In the genomic region with DNA sequence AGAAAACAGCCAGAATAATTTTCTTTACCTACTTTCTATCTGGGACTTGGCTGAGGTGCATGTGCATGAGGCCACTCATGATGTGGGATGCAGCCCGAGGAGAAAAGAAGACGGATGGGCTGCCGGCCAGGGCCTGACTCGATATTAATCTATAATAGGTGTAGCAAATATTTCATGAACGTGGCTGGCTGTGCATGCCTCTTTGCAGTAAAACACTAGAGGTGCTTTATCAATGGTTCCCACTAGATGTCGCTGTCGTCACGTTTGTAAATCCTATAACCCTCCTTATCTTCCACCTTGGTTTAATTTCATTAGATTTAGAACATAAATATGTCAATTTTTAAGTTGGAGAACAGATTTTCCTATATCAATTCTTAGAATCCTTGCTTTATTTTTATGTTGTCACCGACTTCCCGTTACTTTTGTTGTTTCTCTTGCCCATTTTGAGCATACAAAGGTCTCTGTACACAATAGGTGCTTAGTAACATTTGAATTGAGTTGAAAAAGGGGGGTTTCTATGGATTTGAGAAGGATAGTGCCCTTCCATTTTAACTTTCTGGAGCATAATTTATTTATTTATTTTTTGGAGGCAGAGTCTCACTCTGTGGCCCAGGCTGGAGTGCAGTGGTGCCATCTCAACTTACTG, we compare ENCODE assay signal across 9 cellular contexts. TPM values are rescaled to one million over a fixed set of nuclear protein-coding genes. Genes with fewer than 3 reads are reported as not detected.
A peak's percentile ranks its signal among the peaks of the same experiment; 100 is the strongest.
DNase-seq lines count a peak whose midpoint lies in the region; ATAC-seq and TF ChIP-seq lines count a peak whose summit lies in the region.
"Had no signal": no experiment of that assay in that cellular context is flagged by ENCODE, and none has a peak within 500 bp of the region (broad histone marks: within the 10 kb centered on the region; RNA-seq: fewer than 3 reads in every experiment).

No MANE protein-coding gene starts in this region.

- ATAC-seq in GM18511 (IDR thresholded peaks at IDR 0.05; ENCODE audit: unreplicated experiment) (peak; percentile 90), HG03520 (IDR thresholded peaks at IDR 0.05; ENCODE audit: unreplicated experiment) (peak; percentile 72), omental fat pad (ENCODE audit: low FRiP score) (peak; percentile 66), GM19328 (IDR thresholded peaks at IDR 0.05; ENCODE audit: unreplicated experiment) (no peak)

- TF ChIP-seq CTCF in foreskin fibroblast (IDR thresholded peaks at IDR 0.05; ENCODE audit: low read depth, low read length), result peak; percentile 72
- no peak for TF ChIP-seq CTCF in omental fat pad (IDR thresholded peaks at IDR 0.05)

- DNase-seq in AML-193 (lab: John Stamatoyannopoulos, UW) (peak; percentile 37 to 45), NCI-H748 treated with DMSO at 0.1 percent for 48 hours (lab: John Stamatoyannopoulos, UW) (peak; percentile 85), foreskin fibroblast (peak; percentile 38 to 79), omental fat pad (ENCODE audit: low spot score) (no peak)
- DNase-seq in activated CD8-positive, alpha-beta memory T cell treated with anti-CD3 and anti-CD28 coated beads, Interleukin-2, amount 50 U/mL, for 4 hours, result peak; percentile 33

- no peak overlapping the region for H3K4me3 ChIP-seq in foreskin fibroblast (ENCODE audit: low read depth in 1 of 2, low read length in 2 of 2)

RNA-seq across cellular contexts. Expression of gene FERMT1, which starts 19.6 kb away (rescaled TPM):
- total RNA-seq in omental fat pad, result 1 to 10 TPM in 3 of 4 donors, under 1 TPM in 1; 0.84 to 1.6 (median 1.2) TPM
- total RNA-seq: skeletal muscle tissue had no signal
